ENCODE assay signal across 2 cellular contexts in genomic region chr12:10540776-10541205, GRCh38.
TF ChIP-seq lines count a peak whose summit lies in the region.

No MANE protein-coding gene starts in this region.

TF ChIP-seq in SK-N-SH, 30 proteins besides CTCF, POLR2A, EP300 and RAD21 (continued from another document):
- TF ChIP-seq USF2 (IDR thresholded peaks at IDR 0.05; ENCODE audit: borderline replicate concordance, low read depth, low read length), result no peak
- no peak for TF ChIP-seq RXRA (IDR thresholded peaks at IDR 0.05; ENCODE audit: borderline replicate concordance, low read depth)
- no peak for TF ChIP-seq PBX3 (IDR thresholded peaks at IDR 0.05)

TF ChIP-seq in WTC11, 78 proteins besides CTCF, POLR2A, EP300 and RAD21 (continued from another document):
- TF ChIP-seq ZNF512 (CRISPR knock-in tag; IDR thresholded peaks at IDR 0.05; ENCODE audit: borderline replicate concordance) (no peak), CREM (CRISPR knock-in tag; IDR thresholded peaks at IDR 0.05) (no peak), JAZF1 (CRISPR knock-in tag; IDR thresholded peaks at IDR 0.05) (no peak), NR2C2 (CRISPR knock-in tag; IDR thresholded peaks at IDR 0.05) (no peak)
